1 cellular context compared by ENCODE assay signal in genomic region chr22:23248583-23248982, GRCh38.
TF ChIP-seq lines count a peak whose summit lies in the region.

No MANE protein-coding gene starts in this region.

TF ChIP-seq in GM23338, 12 proteins besides CTCF, POLR2A, EP300 and RAD21 (continued from another document):
- TF ChIP-seq POLR2AphosphoS5 (IDR thresholded peaks at IDR 0.05; ENCODE audit: low read depth) (no peak), REST (IDR thresholded peaks at IDR 0.05; ENCODE audit: unreplicated experiment) (no peak), JUNB (IDR thresholded peaks at IDR 0.05; ENCODE audit: unreplicated experiment) (no peak)
